In genomic region chr7:40520986-40521738, GRCh38 we compare ENCODE assay signal across 21 cellular contexts.
DNase-seq lines count a peak whose midpoint lies in the region; FAIRE-seq lines count a peak whose summit lies in the region.
"Had no signal": no experiment of that assay in that cellular context is flagged by ENCODE, and none has a peak within 500 bp of the region (broad histone marks: within the 10 kb centered on the region; RNA-seq: fewer than 3 reads in every experiment).

No MANE protein-coding gene starts in this region.

- H3K36me3 ChIP-seq in small intestine (ENCODE audit: control insufficient read depth in 2 of 2, insufficient read depth in 2 of 2, low read length in 2 of 2) = no peaks in the 10 kb centered on the region

- DNase-seq in NOMO-1 treated with DMSO at 0.1 percent for 48 hours (lab: John Stamatoyannopoulos, UW; ENCODE audit: unreplicated experiment) (peak; percentile 25), NOMO-1 treated with dmso at 0.1 percent for 144 hours (lab: John Stamatoyannopoulos, UW; ENCODE audit: unreplicated experiment) (no peak), caudate nucleus (lab: John Stamatoyannopoulos, UW) (peak in 37 of 61 donors; percentile 0 to 85 (median 16)), head of caudate nucleus (peak in 40 of 42 donors; percentile 11 to 84 (median 48)), small intestine (peak; percentile 11), NCI-H446 (lab: John Stamatoyannopoulos, UW) (no peak), NCI-H524 (lab: John Stamatoyannopoulos, UW) (no peak)
- DNase-seq in activated naive CD4-positive, alpha-beta T cell treated with Interleukin-2 at 50 U/mL for 16 hours = no peak
- DNase-seq: AML-193; Caco-2; CD4-positive, alpha-beta T cell; GOT3; H9 had no signal

- intact Hi-C loops in head of caudate nucleus (cut with DNase I) = no loop called here

- FAIRE-seq in small intestine (lab: Jason Lieb, UNC) = no peak
- FAIRE-seq: A549, D721Med, G401.6, GM12891, GM18507, HepG2 had no signal

- no peaks in the 10 kb centered on the region for H3K27me3 ChIP-seq in small intestine (ENCODE audit: control insufficient read depth in 2 of 2, insufficient read depth in 2 of 2, low read length in 2 of 2)

- 64 to 70% (median 65%) methylated on average over 7 of the region's 7 CpGs for WGBS in small intestine, 3 donors

- H3K4me3 ChIP-seq in small intestine (ENCODE audit: low read depth in 1 of 2, low read length in 2 of 2) = no peak overlapping the region
- H3K4me3 ChIP-seq: A549 had no signal

- H3K9me3 ChIP-seq in small intestine (ENCODE audit: control insufficient read depth, low read depth) = no peaks in the 10 kb centered on the region
- H3K9me3 ChIP-seq: A549, Caco-2 had no signal

- H3K4me1 ChIP-seq in small intestine (ENCODE audit: control insufficient read depth in 2 of 2, insufficient read depth in 1 of 2, low read depth in 1 of 2, low read length in 1 of 2) = no peaks in the 10 kb centered on the region
- H3K4me1 ChIP-seq: A549, Caco-2 had no signal

- no peak overlapping the region for H3K27ac ChIP-seq in caudate nucleus (ENCODE audit: low read depth, low read length)
- no peak overlapping the region for H3K27ac ChIP-seq in small intestine (ENCODE audit: low read depth in 1 of 2, low read length in 1 of 2)
- H3K27ac ChIP-seq: 22Rv1, A549, C4-2B had no signal

Comparison
In these comparisons a context has a peak if more than half of its experiments do, and no peak if none do; other contexts are left out.
1. DNase-seq: peak in NOMO-1 treated with DMSO at 0.1 percent for 48 hours (single experiment), caudate nucleus (37 of 61), head of caudate nucleus (40 of 42) and small intestine (single experiment); none in NOMO-1 treated with dmso at 0.1 percent for 144 hours (single experiment), activated naive CD4-positive, alpha-beta T cell treated with Interleukin-2 at 50 U/mL for 16 hours (single experiment), NCI-H446 (0 of 2) and NCI-H524 (0 of 2).